In the genomic region with DNA sequence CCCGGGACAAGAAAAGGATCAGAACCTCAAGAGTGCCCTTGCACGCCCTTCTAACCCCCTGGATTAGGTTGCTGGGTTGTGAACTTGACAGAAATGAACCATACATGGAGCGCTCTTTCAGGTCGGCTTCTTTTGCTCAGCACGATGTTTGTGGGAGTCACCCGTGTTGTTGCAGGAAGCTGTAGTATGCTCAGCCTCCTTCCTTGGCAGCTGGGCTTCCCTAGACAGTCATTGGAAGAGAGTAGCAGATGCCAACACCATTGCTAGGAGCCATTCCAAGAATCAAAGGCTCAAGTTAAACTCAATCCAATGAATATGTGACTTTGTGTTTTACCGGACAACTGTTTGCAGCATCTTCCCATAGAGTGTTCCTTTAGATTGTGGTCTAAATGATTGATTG, we compare ENCODE assay signal across 1 cellular context.
TF ChIP-seq lines count a peak whose summit lies in the region.

No MANE protein-coding gene starts in this region.

TF ChIP-seq in K562, 482 proteins besides CTCF, POLR2A, EP300 and RAD21:
- no peak for TF ChIP-seq CBX2 (IDR thresholded peaks at IDR 0.05; ENCODE audit: insufficient read depth, low read length, poor library complexity, severe bottlenecking)
- TF ChIP-seq, protein P1, sequence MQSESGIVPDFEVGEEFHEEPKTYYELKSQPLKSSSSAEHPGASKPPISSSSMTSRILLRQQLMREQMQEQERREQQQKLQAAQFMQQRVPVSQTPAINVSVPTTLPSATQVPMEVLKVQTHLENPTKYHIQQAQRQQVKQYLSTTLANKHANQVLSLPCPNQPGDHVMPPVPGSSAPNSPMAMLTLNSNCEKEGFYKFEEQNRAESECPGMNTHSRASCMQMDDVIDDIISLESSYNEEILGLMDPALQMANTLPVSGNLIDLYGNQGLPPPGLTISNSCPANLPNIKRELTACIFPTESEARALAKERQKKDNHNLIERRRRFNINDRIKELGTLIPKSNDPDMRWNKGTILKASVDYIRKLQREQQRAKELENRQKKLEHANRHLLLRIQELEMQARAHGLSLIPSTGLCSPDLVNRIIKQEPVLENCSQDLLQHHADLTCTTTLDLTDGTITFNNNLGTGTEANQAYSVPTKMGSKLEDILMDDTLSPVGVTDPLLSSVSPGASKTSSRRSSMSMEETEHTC (IDR thresholded peaks at IDR 0.05): no peak
